ENCODE assay signal across 8 cellular contexts in the genomic region with DNA sequence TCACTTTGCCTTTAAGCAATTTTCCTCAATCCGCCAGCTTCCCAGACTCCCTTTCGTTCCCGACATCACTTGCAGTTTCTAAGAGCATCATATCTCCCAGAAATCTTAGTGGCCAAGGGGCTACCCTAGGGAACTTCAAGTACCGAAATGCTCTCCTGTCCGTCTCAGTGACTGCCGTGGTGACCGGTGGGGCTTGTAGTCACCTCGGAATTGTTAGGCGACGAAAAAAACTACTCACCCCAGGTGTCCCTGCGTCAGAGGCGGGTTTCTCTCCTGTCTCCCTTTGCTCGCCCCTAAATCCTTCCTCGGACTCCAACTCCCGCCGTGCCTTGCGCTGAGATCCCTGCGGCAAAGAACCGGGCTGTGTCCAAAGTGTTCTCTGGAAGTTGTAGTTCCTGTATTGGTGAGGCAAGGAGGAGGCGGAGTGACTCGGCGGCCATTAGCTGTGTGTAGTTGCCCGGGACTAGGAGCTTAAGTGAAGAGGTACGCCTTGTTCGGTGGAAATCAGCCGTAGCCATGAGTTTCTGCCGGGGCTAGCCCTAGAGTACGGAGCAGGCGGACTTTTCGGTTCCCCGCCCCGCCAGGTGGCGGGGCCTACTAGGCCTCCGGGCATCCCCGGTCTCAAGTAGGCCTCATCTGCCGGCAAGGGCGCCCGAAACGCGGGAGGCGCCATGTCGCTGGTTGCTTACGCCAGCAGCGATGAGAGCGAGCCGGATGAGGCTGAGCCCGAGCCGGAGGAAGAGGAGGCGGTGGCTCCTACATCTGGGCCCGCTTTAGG. TPM values are rescaled to one million over a fixed set of nuclear protein-coding genes. Genes with fewer than 3 reads are reported as not detected.
DNase-seq lines count a peak whose midpoint lies in the region; ATAC-seq and TF ChIP-seq lines count a peak whose summit lies in the region.

A gene with protein sequence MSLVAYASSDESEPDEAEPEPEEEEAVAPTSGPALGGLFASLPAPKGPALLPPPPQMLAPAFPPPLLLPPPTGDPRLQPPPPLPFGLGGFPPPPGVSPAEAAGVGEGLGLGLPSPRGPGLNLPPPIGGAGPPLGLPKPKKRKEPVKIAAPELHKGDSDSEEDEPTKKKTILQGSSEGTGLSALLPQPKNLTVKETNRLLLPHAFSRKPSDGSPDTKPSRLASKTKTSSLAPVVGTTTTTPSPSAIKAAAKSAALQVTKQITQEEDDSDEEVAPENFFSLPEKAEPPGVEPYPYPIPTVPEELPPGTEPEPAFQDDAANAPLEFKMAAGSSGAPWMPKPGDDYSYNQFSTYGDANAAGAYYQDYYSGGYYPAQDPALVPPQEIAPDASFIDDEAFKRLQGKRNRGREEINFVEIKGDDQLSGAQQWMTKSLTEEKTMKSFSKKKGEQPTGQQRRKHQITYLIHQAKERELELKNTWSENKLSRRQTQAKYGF (plus strand): TSS at position 435 of the 778 bp plus-strand sequence. CDS start 237 bp downstream, at position 672.

- no peaks in the 10 kb centered on the region for H3K27me3 ChIP-seq in endodermal cell (ENCODE audit: control insufficient read depth, insufficient read depth, low read length, poor library complexity, severe bottlenecking)
- no peaks in the 10 kb centered on the region for H3K27me3 ChIP-seq in mesendoderm (ENCODE audit: insufficient read depth, low read length, poor library complexity)

- H3K27ac ChIP-seq in endodermal cell (ENCODE audit: low read depth, low read length) (peak within 1 kb of the TSS; percentile 50), mesendoderm (ENCODE audit: low read depth, low read length) (peak within 1 kb of the TSS; percentile 78)

- peak within 1 kb of the TSS; percentile 85 for H3K4ac ChIP-seq in mesendoderm (ENCODE audit: low read depth, low read length)

- DNase-seq in COLO829 (ENCODE audit: low spot score), result peak; percentile 93
- DNase-seq in HT1080 (ENCODE audit: low read depth), result peak; percentile 100
- DNase-seq in NOMO-1 treated with DMSO at 0.1 percent for 48 hours (lab: John Stamatoyannopoulos, UW; ENCODE audit: unreplicated experiment), result peak; percentile 100
- DNase-seq in activated CD8-positive, alpha-beta memory T cell treated with anti-CD3 and anti-CD28 coated beads for 48 hours (ENCODE audit: low read depth in 2 of 3, low spot score in 2 of 3), result peak; percentile 76 to 91 (median 83)
- peak; percentile 100 for DNase-seq in endodermal cell
- DNase-seq in mesendoderm, result peak; percentile 100
- DNase-seq in stimulated activated CD8-positive, alpha-beta memory T cell treated with anti-CD3 and anti-CD28 coated beads, Interleukin-15, amount 100 ng/mL, for 1 hour (ENCODE audit: low read depth), result peak; percentile 93

- peak within 1 kb of the TSS; percentile 86 for H2BK5ac ChIP-seq in mesendoderm (ENCODE audit: low read length)

- H4K5ac ChIP-seq in mesendoderm (ENCODE audit: low read length), result peak within 1 kb of the TSS; percentile 97

- TF ChIP-seq CTCF in endodermal cell (conservative IDR thresholded peaks at IDR 0.05), result no peak

- H3K18ac ChIP-seq in mesendoderm (ENCODE audit: low read length), result peak within 1 kb of the TSS; percentile 91

- H3K23ac ChIP-seq in mesendoderm (ENCODE audit: low read length), result peak within 1 kb of the TSS; percentile 68

- H3K9ac ChIP-seq in endodermal cell (ENCODE audit: extremely low read depth, low read length, poor library complexity, severe bottlenecking) (peak within 1 kb of the TSS; percentile 89), mesendoderm (ENCODE audit: low read length) (peak within 1 kb of the TSS; percentile 80)

- H3K4me1 ChIP-seq in endodermal cell (ENCODE audit: control insufficient read depth, insufficient read depth, low read length) (peaks cover 3% of the 10 kb centered on the region), mesendoderm (ENCODE audit: control insufficient read depth, low read depth, low read length) (peaks cover 13% of the 10 kb centered on the region)

- H3K79me1 ChIP-seq in mesendoderm (ENCODE audit: low read length), result peaks cover 14% of the 10 kb centered on the region

- no peaks in the 10 kb centered on the region for H3K9me3 Mint-ChIP-seq in endodermal cell

- H3K27me3 Mint-ChIP-seq in endodermal cell (ENCODE audit: insufficient read depth), result no peaks in the 10 kb centered on the region

- H3K4me3 ChIP-seq in endodermal cell (ENCODE audit: low read length) (peak within 1 kb of the TSS; percentile 95), mesendoderm (ENCODE audit: low read length) (peak within 1 kb of the TSS; percentile 45)

- no peak within 1 kb of the TSS for H3K27ac Mint-ChIP-seq in endodermal cell

- 0% methylated on average over 12 to 50 of the region's 50 CpGs for WGBS in endodermal cell (ENCODE audit: insufficient coverage in 1 of 2, insufficient read length in 1 of 2), 2 experiments
- WGBS in mesendoderm (ENCODE audit: extremely low coverage, insufficient coverage, low lambda C conversion rate), result no CpG with 5 or more reads among the region's 50 CpGs

- ATAC-seq in GM21360 (IDR thresholded peaks at IDR 0.05; ENCODE audit: unreplicated experiment), result peak; percentile 81

- peak within 1 kb of the TSS; percentile 97 for H3K56ac ChIP-seq in mesendoderm (ENCODE audit: low read length)

- peak within 1 kb of the TSS; percentile 85 for H2AK5ac ChIP-seq in mesendoderm (ENCODE audit: low read length)

- H3K36me3 ChIP-seq in endodermal cell (ENCODE audit: control insufficient read depth, insufficient read depth, low read length), result peaks cover 19% of the 10 kb centered on the region
- peaks cover 2% of the 10 kb centered on the region for H3K36me3 ChIP-seq in mesendoderm (ENCODE audit: control insufficient read depth, insufficient read depth, low read length)

- peaks cover 42% of the 10 kb centered on the region for H3K79me2 ChIP-seq in mesendoderm (ENCODE audit: control insufficient read depth, insufficient read depth, low read length)

- H2BK15ac ChIP-seq in mesendoderm (replicated peaks; ENCODE audit: low read depth), result no peak within 1 kb of the TSS

- peak within 1 kb of the TSS; percentile 88 for H4K8ac ChIP-seq in mesendoderm (ENCODE audit: low read depth, low read length)

- H2BK120ac ChIP-seq in mesendoderm (ENCODE audit: low read depth, low read length), result peak within 1 kb of the TSS; percentile 73

- no peak within 1 kb of the TSS for H3K4me3 Mint-ChIP-seq in endodermal cell

- peaks cover 19% of the 10 kb centered on the region for H3K36me3 Mint-ChIP-seq in endodermal cell (ENCODE audit: low read depth)

- peak within 1 kb of the TSS; percentile 98 for H3K4me2 ChIP-seq in mesendoderm (ENCODE audit: low read length)

- H3K4me1 Mint-ChIP-seq in endodermal cell, result peaks cover 33% of the 10 kb centered on the region

- no peaks in the 10 kb centered on the region for H3K9me3 ChIP-seq in endodermal cell (ENCODE audit: control insufficient read depth, low read length)

RNA-seq across cellular contexts. Expression of the gene that starts here (rescaled TPM):
- 69.5 and 122 TPM in 2 replicates for total RNA-seq in HT1080 (2014; rRNA removed; shearing (Covaris generic))
- 59.2 and 73.1 TPM in 2 replicates for polyA plus RNA-seq in HT1080 (2015; cell fraction: cytosol; rRNA removed)
- polyA plus RNA-seq in HT1080 (2015; cell fraction: nucleus; rRNA removed), result 77.3 and 85.0 TPM in 2 replicates
- 100 to 1,000 TPM; 108 to 111 TPM for total RNA-seq in endodermal cell
- 81.7 TPM for polyA plus RNA-seq in endodermal cell (2013, experiment 1 of 2)
- polyA plus RNA-seq in endodermal cell (2013, experiment 2 of 2), result 91.9 TPM
- polyA plus RNA-seq in mesendoderm (2013, experiment 1 of 2), result 153 TPM
- 139 TPM for polyA plus RNA-seq in mesendoderm (2013, experiment 2 of 2)

Comparison
In these comparisons a context has a peak if more than half of its experiments do, and no peak if none do; other contexts are left out.
1. Peak in every context shown above with its lines: DNase-seq, ATAC-seq, H3K4me3 ChIP-seq and H3K27ac ChIP-seq.